In the genomic region with DNA sequence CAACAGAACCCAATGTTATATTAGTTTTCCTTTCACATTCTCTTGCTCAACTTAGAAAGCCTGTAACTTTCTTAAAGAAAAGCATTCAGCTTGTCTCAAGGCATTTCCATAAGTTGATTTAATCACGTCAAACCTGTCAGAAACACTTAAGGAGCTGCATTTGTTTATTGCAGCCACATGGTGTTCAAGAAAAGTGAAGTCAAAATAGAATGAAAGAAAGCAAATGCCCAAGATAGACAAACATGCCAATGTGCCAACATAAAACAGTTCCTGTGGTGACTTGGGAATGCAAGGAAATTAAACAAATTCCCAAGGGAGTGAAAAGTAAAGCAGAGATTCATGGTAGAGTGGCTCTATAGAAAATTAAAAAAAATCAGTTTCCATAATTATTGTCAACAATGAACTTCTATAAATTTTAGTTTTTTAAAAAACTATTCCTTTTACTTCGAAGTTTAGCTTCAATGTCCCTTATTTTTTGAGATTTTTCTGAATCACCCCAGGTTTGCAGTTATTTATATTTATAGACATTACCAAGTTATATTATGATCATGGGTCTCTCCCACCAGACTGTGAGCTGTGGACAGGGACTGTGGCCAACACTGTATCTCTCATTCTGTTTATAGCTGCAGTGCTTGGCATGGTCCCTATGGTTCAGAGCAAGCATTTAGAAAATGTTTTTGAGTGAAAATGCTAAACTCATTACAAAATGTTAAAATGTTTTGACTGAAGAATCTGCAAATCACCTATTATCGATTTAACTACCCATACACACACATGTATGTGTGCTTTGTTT, we compare ENCODE assay signal across 18 cellular contexts.
"Had no signal": no experiment of that assay in that cellular context is flagged by ENCODE, and none has a peak within 500 bp of the region (broad histone marks: within the 10 kb centered on the region; RNA-seq: fewer than 3 reads in every experiment).

No MANE protein-coding gene starts in this region.

- H3K9ac ChIP-seq: neural progenitor cell had no signal

- H3K4me1 ChIP-seq: gastrocnemius medialis, neural progenitor cell, pancreas, right lobe of liver, stomach, transverse colon had no signal

- H3K36me3 ChIP-seq: gastrocnemius medialis, neural progenitor cell, pancreas, right lobe of liver, stomach, thoracic aorta, transverse colon had no signal

- H2AFZ ChIP-seq: neural progenitor cell had no signal

- H3K9me3 ChIP-seq: gastrocnemius medialis, pancreas, right lobe of liver, stomach, thoracic aorta, transverse colon had no signal

- DNase-seq: central memory CD4-positive, alpha-beta T cell; cortex of kidney; effector memory CD4-positive, alpha-beta T cell; gastrocnemius medialis; glutamatergic neuron; hippocampal formation; mammary epithelial cell; natural killer cell; nucleus accumbens; pancreas; right lobe of liver; stimulated activated naive CD4-positive, alpha-beta T cell; stomach; substantia nigra; transverse colon had no signal

- H3K4me2 ChIP-seq: neural progenitor cell had no signal

- ATAC-seq: esophagus mucosa, gastrocnemius medialis, natural killer cell, pancreas, right lobe of liver had no signal

- H3K27me3 ChIP-seq: gastrocnemius medialis, neural progenitor cell, pancreas, right lobe of liver, stomach, transverse colon had no signal

- H3K4me3 ChIP-seq: gastrocnemius medialis, neural progenitor cell, pancreas, right lobe of liver, stomach, thoracic aorta, transverse colon had no signal

- H3K27ac ChIP-seq: gastrocnemius medialis, neural progenitor cell, pancreas, right lobe of liver, stomach, thoracic aorta, transverse colon had no signal
